ENCODE assay signal across 9 cellular contexts in the genomic region with DNA sequence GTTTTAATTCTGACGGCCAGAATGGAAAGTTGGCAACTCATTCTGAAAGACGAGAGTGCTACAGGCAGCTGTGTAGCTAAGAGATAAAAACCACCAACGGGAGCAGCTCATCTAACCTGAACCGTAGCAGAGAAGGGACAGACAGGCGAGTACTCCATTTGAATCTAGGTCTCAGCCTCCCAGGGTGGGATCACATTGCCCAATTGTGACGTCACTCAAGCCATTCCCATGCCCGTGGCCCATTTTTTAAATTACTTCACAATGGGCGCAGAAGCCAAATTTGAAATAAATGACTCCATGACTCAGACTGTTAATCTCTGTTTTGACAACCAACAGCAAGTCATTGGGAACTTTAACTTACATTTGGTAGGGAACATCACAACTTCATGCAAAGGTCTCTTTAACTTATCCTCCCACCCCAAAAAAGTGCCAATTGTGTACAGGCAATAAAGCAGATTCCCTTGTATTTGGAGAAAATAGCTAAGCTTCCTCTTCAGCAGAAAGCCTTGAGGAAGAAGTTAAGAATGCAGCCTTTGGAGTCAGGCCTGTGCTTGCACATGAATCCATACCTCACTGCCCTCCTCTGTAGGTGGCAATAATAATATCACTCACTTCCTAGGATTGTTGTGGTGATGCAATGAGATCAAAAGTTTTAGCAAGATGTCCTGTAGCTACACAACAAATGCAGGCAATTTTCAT.
A peak's percentile ranks its signal among the peaks of the same experiment; 100 is the strongest.
DNase-seq lines count a peak whose midpoint lies in the region; ATAC-seq and TF ChIP-seq lines count a peak whose summit lies in the region.
"Had no signal": no experiment of that assay in that cellular context is flagged by ENCODE, and none has a peak within 500 bp of the region (broad histone marks: within the 10 kb centered on the region; RNA-seq: fewer than 3 reads in every experiment).

No MANE protein-coding gene starts in this region.

- peak overlapping the region; percentile 43 for H3K27ac Mint-ChIP-seq in activated CD4-positive, alpha-beta memory T cell treated with anti-CD3 and anti-CD28 coated beads for 36 hours
- H3K27ac Mint-ChIP-seq: dendritic cell treated with granulocyte-macrophage colony-stimulating factor and Interleukin-4, amounts not matched to agents 40 ng/mL and 50 ng/mL, for 4 days had no signal

- intact Hi-C loops in activated CD4-positive, alpha-beta memory T cell treated with anti-CD3 and anti-CD28 coated beads for 36 hours (cut with micrococcal nuclease) = loop anchor here (1.0 to 2.0 kb wide), 2 partner anchors 93 to 95 kb away; a partner anchor contains a TSS
- intact Hi-C loops in transverse colon (cut with DNase I; ENCODE audit: low total_unique reads) = no loop called here

- ATAC-seq in GM19043 (IDR thresholded peaks at IDR 0.05; ENCODE audit: low read depth, unreplicated experiment) = peak; percentile 93
- peak; percentile 76 for ATAC-seq in HG03103 (IDR thresholded peaks at IDR 0.05; ENCODE audit: low read depth, unreplicated experiment)

- H3K27me3 Mint-ChIP-seq in activated CD4-positive, alpha-beta memory T cell treated with anti-CD3 and anti-CD28 coated beads for 36 hours = peaks cover 4% of the 10 kb centered on the region
- H3K27me3 Mint-ChIP-seq: dendritic cell treated with granulocyte-macrophage colony-stimulating factor and Interleukin-4, amounts not matched to agents 40 ng/mL and 50 ng/mL, for 4 days had no signal

- no peak for TF ChIP-seq EP300 in transverse colon (IDR thresholded peaks at IDR 0.05; ENCODE audit: low read depth)

- H3K36me3 Mint-ChIP-seq in activated CD4-positive, alpha-beta memory T cell treated with anti-CD3 and anti-CD28 coated beads for 36 hours = peaks cover 4% of the 10 kb centered on the region

- in situ Hi-C loops in transverse colon (cut with MboI; ENCODE audit: low pct_ligation_motif_present in 1 of 4, low pct_unique_long_range_greater_than_20kb in 1 of 4, low sequenced_read_pairs in 3 of 4) = no loop called here

- H3K36me3 ChIP-seq in right atrium auricular region (no peaks in the 10 kb centered on the region), transverse colon (no peaks in the 10 kb centered on the region)

- peaks cover 29% of the 10 kb centered on the region for H3K4me1 Mint-ChIP-seq in activated CD4-positive, alpha-beta memory T cell treated with anti-CD3 and anti-CD28 coated beads for 36 hours (ENCODE audit: low read depth)

- H3K9me3 Mint-ChIP-seq in activated CD4-positive, alpha-beta memory T cell treated with anti-CD3 and anti-CD28 coated beads for 36 hours = peaks cover 16% of the 10 kb centered on the region

- no peaks in the 10 kb centered on the region for H3K9me3 ChIP-seq in AG04450 (ENCODE audit: control insufficient read depth, insufficient read depth, low read length)
- peaks cover 0 to 15% of the 10 kb centered on the region in 2 donors for H3K9me3 ChIP-seq in right atrium auricular region
- peaks cover 7 to 8% of the 10 kb centered on the region in 2 donors for H3K9me3 ChIP-seq in transverse colon

- peaks cover 0 to 14% of the 10 kb centered on the region in 2 donors for H3K4me1 ChIP-seq in right atrium auricular region
- peaks cover 3 to 30% (median 6%) of the 10 kb centered on the region in 4 donors for H3K4me1 ChIP-seq in transverse colon

- DNase-seq in AG04450 (ENCODE audit: low read depth, low spot score) (peak; percentile 45), right atrium auricular region (ENCODE audit: low spot score) (peak; percentile 90), transverse colon (peak; percentile 35), NCI-H2171 treated with DMSO at 0.1 percent for 48 hours (lab: John Stamatoyannopoulos, UW) (no peak), DMS114 treated with DMSO at 0.1 percent for 48 hours (lab: John Stamatoyannopoulos, UW; ENCODE audit: unreplicated experiment) (no peak)
- peak; percentile 58 for DNase-seq in activated CD4-positive, alpha-beta memory T cell treated with anti-CD3 and anti-CD28 coated beads for 36 hours

- H3K4me3 ChIP-seq in AG04450 (ENCODE audit: low read depth, low read length) (peak overlapping the region; percentile 1; the same call in 1 of the 2 replicates), right atrium auricular region (peak overlapping the region in 1 of 2 donors; percentile 5), transverse colon (no peak overlapping the region)

- H3K27ac ChIP-seq in AG04450 (ENCODE audit: low read depth, low read length) = peak overlapping the region; percentile 65
- peak overlapping the region; percentile 58 to 76 for H3K27ac ChIP-seq in right atrium auricular region
- H3K27ac ChIP-seq in transverse colon = peak overlapping the region; percentile 19 to 53 (median 38)

- POLR2A ChIA-PET in AG04450 (lab: Yijun Ruan, JAX) = no interaction called here
- POLR2A ChIA-PET in activated CD4-positive, alpha-beta memory T cell treated with anti-CD3 and anti-CD28 coated beads for 36 hours (lab: Charles Lee) = interaction anchor here (0.6 to 1.8 kb wide), 3 partner anchors 95 to 1317 kb away, joined by 4 to 6 read pairs (median 4); no protein-coding TSS in a partner anchor

- TF ChIP-seq POLR2A in transverse colon (IDR thresholded peaks at IDR 0.05) = no peak

- no peak overlapping the region for H3K4me3 Mint-ChIP-seq in activated CD4-positive, alpha-beta memory T cell treated with anti-CD3 and anti-CD28 coated beads for 36 hours
- H3K4me3 Mint-ChIP-seq: dendritic cell treated with granulocyte-macrophage colony-stimulating factor and Interleukin-4, amounts not matched to agents 40 ng/mL and 50 ng/mL, for 4 days had no signal

- CTCF ChIA-PET in AG04450 (lab: Charles Lee) = interaction anchor here (1.0 kb wide), 1 partner anchor 41 kb away, joined by 6 read pairs; no protein-coding TSS in a partner anchor
- CTCF ChIA-PET in activated CD4-positive, alpha-beta memory T cell treated with anti-CD3 and anti-CD28 coated beads for 36 hours (lab: Charles Lee) = interaction anchor here (0.6 to 0.8 kb wide), 2 partner anchors 20 to 38 kb away, joined by 3 read pairs; no protein-coding TSS in a partner anchor

- TF ChIP-seq CTCF in AG04450 (IDR thresholded peaks at IDR 0.05; ENCODE audit: low read depth, low read length) (no peak), right atrium auricular region (IDR thresholded peaks at IDR 0.05) (no peak), transverse colon (IDR thresholded peaks at IDR 0.05) (peak in 1 of 5 experiments; percentile 11)

- H3K27me3 ChIP-seq in AG04450 (ENCODE audit: control insufficient read depth, insufficient read depth, low read length) (no peaks in the 10 kb centered on the region), right atrium auricular region (no peaks in the 10 kb centered on the region), transverse colon (no peaks in the 10 kb centered on the region)

- WGBS in transverse colon (ENCODE audit: low coverage in 1 of 2), 2 donors = 32 to 35% methylated on average over 3 to 8 of the region's 8 CpGs

Comparison
In these comparisons a context has a peak if more than half of its experiments do, and no peak if none do; other contexts are left out.
1. DNase-seq: peak in AG04450 (single experiment), activated CD4-positive, alpha-beta memory T cell treated with anti-CD3 and anti-CD28 coated beads for 36 hours (single experiment), right atrium auricular region (single experiment) and transverse colon (single experiment); none in NCI-H2171 treated with DMSO at 0.1 percent for 48 hours (single experiment) and DMS114 treated with DMSO at 0.1 percent for 48 hours (single experiment).
2. Peak in every context shown above with its lines, with median percentiles within 50 percentile points of each other: H3K27ac ChIP-seq.